In the genomic region with DNA sequence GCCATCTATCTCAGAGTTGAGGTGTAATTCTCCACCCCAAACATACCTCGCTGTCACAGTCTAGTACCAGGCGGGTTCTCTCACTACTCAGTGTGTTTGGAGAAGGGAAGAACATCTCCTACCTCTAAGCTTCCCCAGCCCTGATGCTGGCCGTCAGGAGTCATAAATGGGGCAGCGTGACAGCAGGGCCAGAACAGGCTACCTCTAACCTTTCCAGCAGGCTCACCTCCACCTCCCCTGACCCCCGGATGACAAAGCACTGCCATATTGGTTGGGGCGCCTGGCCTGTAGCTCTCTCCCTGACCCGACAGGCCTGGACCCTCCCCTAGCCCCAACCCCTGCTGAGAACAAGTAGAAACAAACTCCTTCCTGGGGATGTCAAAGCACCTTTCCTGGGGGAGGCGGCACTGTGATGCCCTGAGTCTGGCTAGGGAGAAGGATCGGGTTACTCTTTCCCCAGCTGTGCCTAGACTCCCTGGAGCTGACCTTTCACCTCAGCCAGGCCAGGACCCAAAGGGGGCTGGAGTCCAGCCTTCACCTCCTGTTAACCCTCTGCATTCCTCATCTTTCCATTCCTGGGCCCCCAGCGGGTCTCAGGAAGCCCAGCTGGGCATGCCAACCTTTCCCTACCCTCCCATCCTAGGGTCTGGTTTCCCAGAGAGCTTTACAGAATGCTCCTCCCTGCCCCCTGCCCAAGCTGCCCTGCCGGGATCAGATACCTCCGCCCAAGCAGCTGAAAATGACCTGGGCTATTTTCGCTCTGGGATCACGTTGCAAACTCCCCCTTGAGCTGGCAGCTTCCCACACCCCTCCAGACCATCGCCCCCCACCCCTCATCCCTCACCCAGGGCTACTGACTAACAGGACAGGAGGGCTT, we compare ENCODE assay signal across 1 cellular context.
TF ChIP-seq lines count a peak whose summit lies in the region.

No MANE protein-coding gene starts in this region.

TF ChIP-seq in GM23338, 12 proteins besides CTCF, POLR2A, EP300 and RAD21 (continued from another document):
- TF ChIP-seq NANOG (IDR thresholded peaks at IDR 0.05; ENCODE audit: borderline replicate concordance) (no peak), EZH2phosphoT487 (IDR thresholded peaks at IDR 0.05; ENCODE audit: unreplicated experiment) (no peak), EZH2 (IDR thresholded peaks at IDR 0.05; ENCODE audit: low read depth, unreplicated experiment) (no peak), ZNF114 (CRISPR knock-in tag; IDR thresholded peaks at IDR 0.05) (no peak), CREB1 (CRISPR knock-in tag; IDR thresholded peaks at IDR 0.05; ENCODE audit: low read depth) (no peak), ZNF331 (CRISPR knock-in tag; IDR thresholded peaks at IDR 0.05; ENCODE audit: low read depth) (no peak), POLR2AphosphoS5 (IDR thresholded peaks at IDR 0.05; ENCODE audit: low read depth) (no peak), JUNB (IDR thresholded peaks at IDR 0.05; ENCODE audit: unreplicated experiment) (no peak)
- TF ChIP-seq, protein P1, sequence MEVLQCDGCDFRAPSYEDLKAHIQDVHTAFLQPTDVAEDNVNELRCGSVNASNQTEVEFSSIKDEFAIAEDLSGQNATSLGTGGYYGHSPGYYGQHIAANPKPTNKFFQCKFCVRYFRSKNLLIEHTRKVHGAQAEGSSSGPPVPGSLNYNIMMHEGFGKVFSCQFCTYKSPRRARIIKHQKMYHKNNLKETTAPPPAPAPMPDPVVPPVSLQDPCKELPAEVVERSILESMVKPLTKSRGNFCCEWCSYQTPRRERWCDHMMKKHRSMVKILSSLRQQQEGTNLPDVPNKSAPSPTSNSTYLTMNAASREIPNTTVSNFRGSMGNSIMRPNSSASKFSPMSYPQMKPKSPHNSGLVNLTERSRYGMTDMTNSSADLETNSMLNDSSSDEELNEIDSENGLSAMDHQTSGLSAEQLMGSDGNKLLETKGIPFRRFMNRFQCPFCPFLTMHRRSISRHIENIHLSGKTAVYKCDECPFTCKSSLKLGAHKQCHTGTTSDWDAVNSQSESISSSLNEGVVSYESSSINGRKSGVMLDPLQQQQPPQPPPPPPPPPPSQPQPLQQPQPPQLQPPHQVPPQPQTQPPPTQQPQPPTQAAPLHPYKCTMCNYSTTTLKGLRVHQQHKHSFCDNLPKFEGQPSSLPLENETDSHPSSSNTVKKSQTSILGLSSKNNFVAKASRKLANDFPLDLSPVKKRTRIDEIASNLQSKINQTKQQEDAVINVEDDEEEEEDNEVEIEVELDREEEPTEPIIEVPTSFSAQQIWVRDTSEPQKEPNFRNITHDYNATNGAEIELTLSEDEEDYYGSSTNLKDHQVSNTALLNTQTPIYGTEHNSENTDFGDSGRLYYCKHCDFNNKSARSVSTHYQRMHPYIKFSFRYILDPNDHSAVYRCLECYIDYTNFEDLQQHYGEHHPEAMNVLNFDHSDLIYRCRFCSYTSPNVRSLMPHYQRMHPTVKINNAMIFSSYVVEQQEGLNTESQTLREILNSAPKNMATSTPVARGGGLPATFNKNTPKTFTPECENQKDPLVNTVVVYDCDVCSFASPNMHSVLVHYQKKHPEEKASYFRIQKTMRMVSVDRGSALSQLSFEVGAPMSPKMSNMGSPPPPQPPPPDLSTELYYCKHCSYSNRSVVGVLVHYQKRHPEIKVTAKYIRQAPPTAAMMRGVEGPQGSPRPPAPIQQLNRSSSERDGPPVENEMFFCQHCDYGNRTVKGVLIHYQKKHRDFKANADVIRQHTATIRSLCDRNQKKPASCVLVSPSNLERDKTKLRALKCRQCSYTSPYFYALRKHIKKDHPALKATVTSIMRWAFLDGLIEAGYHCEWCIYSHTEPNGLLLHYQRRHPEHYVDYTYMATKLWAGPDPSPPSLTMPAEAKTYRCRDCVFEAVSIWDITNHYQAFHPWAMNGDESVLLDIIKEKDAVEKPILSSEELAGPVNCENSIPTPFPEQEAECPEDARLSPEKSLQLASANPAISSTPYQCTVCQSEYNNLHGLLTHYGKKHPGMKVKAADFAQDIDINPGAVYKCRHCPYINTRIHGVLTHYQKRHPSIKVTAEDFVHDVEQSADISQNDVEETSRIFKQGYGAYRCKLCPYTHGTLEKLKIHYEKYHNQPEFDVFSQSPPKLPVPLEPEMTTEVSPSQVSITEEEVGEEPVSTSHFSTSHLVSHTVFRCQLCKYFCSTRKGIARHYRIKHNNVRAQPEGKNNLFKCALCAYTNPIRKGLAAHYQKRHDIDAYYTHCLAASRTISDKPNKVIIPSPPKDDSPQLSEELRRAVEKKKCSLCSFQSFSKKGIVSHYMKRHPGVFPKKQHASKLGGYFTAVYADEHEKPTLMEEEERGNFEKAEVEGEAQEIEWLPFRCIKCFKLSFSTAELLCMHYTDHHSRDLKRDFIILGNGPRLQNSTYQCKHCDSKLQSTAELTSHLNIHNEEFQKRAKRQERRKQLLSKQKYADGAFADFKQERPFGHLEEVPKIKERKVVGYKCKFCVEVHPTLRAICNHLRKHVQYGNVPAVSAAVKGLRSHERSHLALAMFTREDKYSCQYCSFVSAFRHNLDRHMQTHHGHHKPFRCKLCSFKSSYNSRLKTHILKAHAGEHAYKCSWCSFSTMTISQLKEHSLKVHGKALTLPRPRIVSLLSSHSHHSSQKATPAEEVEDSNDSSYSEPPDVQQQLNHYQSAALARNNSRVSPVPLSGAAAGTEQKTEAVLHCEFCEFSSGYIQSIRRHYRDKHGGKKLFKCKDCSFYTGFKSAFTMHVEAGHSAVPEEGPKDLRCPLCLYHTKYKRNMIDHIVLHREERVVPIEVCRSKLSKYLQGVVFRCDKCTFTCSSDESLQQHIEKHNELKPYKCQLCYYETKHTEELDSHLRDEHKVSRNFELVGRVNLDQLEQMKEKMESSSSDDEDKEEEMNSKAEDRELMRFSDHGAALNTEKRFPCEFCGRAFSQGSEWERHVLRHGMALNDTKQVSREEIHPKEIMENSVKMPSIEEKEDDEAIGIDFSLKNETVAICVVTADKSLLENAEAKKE (CRISPR knock-in tag; IDR thresholded peaks at IDR 0.05): no peak
